In genomic region chr3:20811006-20811405, GRCh38 we compare ENCODE assay signal across 2 cellular contexts.
A peak's percentile ranks its signal among the peaks of the same experiment; 100 is the strongest.
TF ChIP-seq lines count a peak whose summit lies in the region.

No MANE protein-coding gene starts in this region.

TF ChIP-seq in HepG2, 621 proteins besides CTCF, POLR2A, EP300 and RAD21 (continued from another document):
- no peak for TF ChIP-seq ZBED4 (CRISPR knock-in tag; IDR thresholded peaks at IDR 0.05; ENCODE audit: borderline replicate concordance)
- no peak for TF ChIP-seq JARID2 (CRISPR knock-in tag; IDR thresholded peaks at IDR 0.05; ENCODE audit: insufficient replicate concordance)

TF ChIP-seq in K562, 482 proteins besides CTCF, POLR2A, EP300 and RAD21 (continued from another document):
- TF ChIP-seq RBBP5 (IDR thresholded peaks at IDR 0.05; ENCODE audit: borderline replicate concordance, insufficient read depth, low read length, poor library complexity, severe bottlenecking) (no peak), TAF7 (tag; IDR thresholded peaks at IDR 0.05) (no peak), NCOA1 (IDR thresholded peaks at IDR 0.05; ENCODE audit: low read depth) (no peak), MAFF (IDR thresholded peaks at IDR 0.05; ENCODE audit: low read length) (peak; percentile 86), CBFB (CRISPR knock-in tag; IDR thresholded peaks at IDR 0.05) (no peak), SMAD4 (CRISPR knock-in tag; conservative IDR thresholded peaks at IDR 0.05) (no peak), SMARCC2 (IDR thresholded peaks at IDR 0.05; ENCODE audit: low read depth) (no peak), MAFG (tag; conservative IDR thresholded peaks at IDR 0.05) (peak; percentile 83), ZBTB7A (IDR thresholded peaks at IDR 0.05; ENCODE audit: borderline replicate concordance, control insufficient read depth, low read depth, low read length) (no peak), GATA2 (CRISPR knock-in tag; IDR thresholded peaks at IDR 0.05) (no peak), TFAM (CRISPR knock-in tag; conservative IDR thresholded peaks at IDR 0.05) (no peak), TFAP4 (CRISPR knock-in tag; IDR thresholded peaks at IDR 0.05; ENCODE audit: borderline replicate concordance) (no peak), EZH2 (IDR thresholded peaks at IDR 0.05; ENCODE audit: borderline replicate concordance, low read depth, low read length) (no peak), MLLT1 (IDR thresholded peaks at IDR 0.05) (no peak), KHSRP (IDR thresholded peaks at IDR 0.05) (no peak), BCL6 (CRISPR knock-in tag; IDR thresholded peaks at IDR 0.05) (no peak), C11orf30 (IDR thresholded peaks at IDR 0.05; ENCODE audit: low read depth) (peak; percentile 87), E2F5 (CRISPR knock-in tag; IDR thresholded peaks at IDR 0.05) (no peak), ZNF699 (CRISPR knock-in tag; IDR thresholded peaks at IDR 0.05; ENCODE audit: insufficient replicate concordance) (no peak), BDP1 (IDR thresholded peaks at IDR 0.05; ENCODE audit: insufficient read depth, insufficient read length) (no peak), ILF3 (IDR thresholded peaks at IDR 0.05; ENCODE audit: borderline replicate concordance) (no peak), ZNF511 (CRISPR knock-in tag; IDR thresholded peaks at IDR 0.05) (no peak), ZNF347 (CRISPR knock-in tag; IDR thresholded peaks at IDR 0.05; ENCODE audit: low read depth) (no peak), SNIP1 (IDR thresholded peaks at IDR 0.05; ENCODE audit: low read depth) (no peak), YBX1 (IDR thresholded peaks at IDR 0.05) (no peak), KLF16 (IDR thresholded peaks at IDR 0.05) (no peak), SMARCA5 (IDR thresholded peaks at IDR 0.05) (no peak), TCF7L2 (IDR thresholded peaks at IDR 0.05; ENCODE audit: low read depth, low read length) (no peak), SIRT6 (IDR thresholded peaks at IDR 0.05; ENCODE audit: low read depth, low read length) (no peak), ZNF263 (CRISPR knock-in tag; IDR thresholded peaks at IDR 0.05; ENCODE audit: borderline replicate concordance) (no peak), NCOA6 (IDR thresholded peaks at IDR 0.05) (no peak), ZNF75A (CRISPR knock-in tag; IDR thresholded peaks at IDR 0.05) (no peak), PTRF (tag; IDR thresholded peaks at IDR 0.05) (no peak), PHB (CRISPR knock-in tag; IDR thresholded peaks at IDR 0.05) (no peak), UBTF (IDR thresholded peaks at IDR 0.05; ENCODE audit: borderline replicate concordance in 1 of 2, low read depth in 2 of 2, low read length in 2 of 2) (no peak), FOXJ3 (CRISPR knock-in tag; IDR thresholded peaks at IDR 0.05) (no peak)
